8 cellular contexts compared by ENCODE assay signal in genomic region chr6:31821301-31822037, GRCh38. TPM values are rescaled to one million over a fixed set of nuclear protein-coding genes. Genes with fewer than 3 reads are reported as not detected.
DNase-seq lines count a peak whose midpoint lies in the region; ATAC-seq, FAIRE-seq and TF ChIP-seq lines count a peak whose summit lies in the region.

No MANE protein-coding gene starts in this region.

- H3K9me2 ChIP-seq in Karpas-422 (replicated peaks; ENCODE audit: insufficient read depth, low read length): no peaks in the 10 kb centered on the region

- TF ChIP-seq RAD21 in A549 (conservative IDR thresholded peaks at IDR 0.05 in 1 of 2, IDR thresholded peaks at IDR 0.05 in 1 of 2): no peak

- H3K9me3 ChIP-seq in A549: no peaks in the 10 kb centered on the region
- H3K9me3 ChIP-seq in Karpas-422 (ENCODE audit: low read length): no peaks in the 10 kb centered on the region
- H3K9me3 ChIP-seq in WERI-Rb-1 (ENCODE audit: severe bottlenecking): peaks cover 10% of the 10 kb centered on the region

- CTCF ChIA-PET in A549 (lab: Yijun Ruan, JAX): interaction anchor here (0.6 to 1.6 kb wide), 6 partner anchors 9 to 283 kb away, joined by 3 to 5 read pairs (median 4); partner anchors contain the start of genes LSM2 and VARS1

- FAIRE-seq in A549 (lab: Jason Lieb, UNC): no peak

- H3K36me3 ChIP-seq in Karpas-422 (ENCODE audit: insufficient read depth, low read length): no peaks in the 10 kb centered on the region
- H3K36me3 ChIP-seq in WERI-Rb-1: no peaks in the 10 kb centered on the region

- TF ChIP-seq CTCF in A549 (IDR thresholded peaks at IDR 0.05): no peak
- no peak for TF ChIP-seq CTCF in WERI-Rb-1 (IDR thresholded peaks at IDR 0.05; ENCODE audit: low read depth, low read length)

- peaks cover 3% of the 10 kb centered on the region; the same call in 1 of the 2 replicates for H3K79me2 ChIP-seq in Karpas-422 (ENCODE audit: low read length)

- H2AFZ ChIP-seq in Karpas-422 (ENCODE audit: low read length): peak overlapping the region; percentile 82

- POLR2A ChIA-PET in A549 (lab: Yijun Ruan, JAX): interaction anchor here (0.7 to 1.0 kb wide), 3 partner anchors 13 to 26 kb away, joined by 3 to 7 read pairs (median 4); partner anchors contain the start of gene VARS1

- H3K4me3 ChIP-seq in A549 (peak overlapping the region; percentile 39), Karpas-422 (ENCODE audit: low read length) (peak overlapping the region; percentile 89), WERI-Rb-1 (ENCODE audit: low read depth, low read length) (peak overlapping the region; percentile 26; the same call in 1 of the 2 replicates)

- 4% methylated on average over 31 of the region's 39 CpGs for WGBS in A549 (ENCODE audit: missing lambda C conversion rate)

- H3K27me3 ChIP-seq in Karpas-422 (ENCODE audit: low read length) (no peaks in the 10 kb centered on the region), WERI-Rb-1 (ENCODE audit: insufficient read depth, low read depth, severe bottlenecking) (no peaks in the 10 kb centered on the region)

- no peak for TF ChIP-seq EP300 in A549 (IDR thresholded peaks at IDR 0.05)

- H3K9ac ChIP-seq in Karpas-422 (ENCODE audit: low read length): peak overlapping the region; percentile 85

- no peaks in the 10 kb centered on the region for H4K20me1 ChIP-seq in Karpas-422 (ENCODE audit: insufficient read depth, low read depth, low read length)

- DNase-seq in A549 (ENCODE audit: low read depth in 1 of 2, low spot score in 1 of 2): peak; percentile 30 to 71
- DNase-seq in Karpas-422: peak; percentile 82
- DNase-seq in WERI-Rb-1: no peak
- DNase-seq in cerebellum (ENCODE audit: low spot score): peak; percentile 31
- DNase-seq in left kidney (ENCODE audit: low read depth, low spot score): peak; percentile 89
- peak; percentile 69 for DNase-seq in stimulated activated CD4-positive, alpha-beta T cell treated with anti-CD3 and anti-CD28 coated beads, Interleukin-1b, Interleukin-23, amount 100 ng/mL, for 48 hours

- no peak for TF ChIP-seq POLR2A in A549 (IDR thresholded peaks at IDR 0.05; ENCODE audit: low read length)

- H3K4me2 ChIP-seq in A549: peak overlapping the region; percentile 94
- H3K4me2 ChIP-seq in Karpas-422 (ENCODE audit: low read depth, low read length, poor library complexity, severe bottlenecking): peak overlapping the region; percentile 100

- peaks cover 56% of the 10 kb centered on the region for H3K4me1 ChIP-seq in A549
- peaks cover 28% of the 10 kb centered on the region for H3K4me1 ChIP-seq in Karpas-422 (ENCODE audit: low read length)

- ATAC-seq in A549 (peak; percentile 48 to 63; a peak in 5 of 6 replicates), GM18861 (IDR thresholded peaks at IDR 0.05; ENCODE audit: unreplicated experiment) (peak; percentile 36), GM21576 (IDR thresholded peaks at IDR 0.05; ENCODE audit: unreplicated experiment) (no peak)

- H3K27ac ChIP-seq in A549 (peak overlapping the region; percentile 87 to 97), Karpas-422 (ENCODE audit: low read length) (peak overlapping the region; percentile 69; the same call in 1 of the 2 replicates), WERI-Rb-1 (peak overlapping the region; percentile 35)

TF ChIP-seq in A549, 52 proteins besides CTCF, POLR2A, EP300 and RAD21:
- no peak for TF ChIP-seq RARB (CRISPR knock-in tag; IDR thresholded peaks at IDR 0.05)
- TF ChIP-seq CEBPB (IDR thresholded peaks at IDR 0.05): peak; percentile 9 to 39; a peak in 1 of 4 replicates
- 0 out of 5 replicates have a peak, but pooled peaks of 1 of the 2 experiments have one; percentile 9 for TF ChIP-seq JUN (IDR thresholded peaks at IDR 0.05)

RNA-seq across cellular contexts. Expression of gene HSPA1B, which starts 6.1 kb away (rescaled TPM):
- 52.7 and 70.6 TPM in 2 replicates for polyA plus RNA-seq in A549 (2011; rRNA removed)
- polyA plus RNA-seq in A549 (2012; cell fraction: cytosol; rRNA removed): 142 and 160 TPM in 2 replicates
- 253 and 414 TPM in 2 replicates for polyA plus RNA-seq in A549 (2012; cell fraction: nucleus; rRNA removed)
- polyA plus RNA-seq in A549 (2017; fragmentation: RNase III; extraction: RNeasy Plus Mini Kit Qiagen cat#74134 plus additional on column Dnase treatment): 56.7 to 125 TPM (median 98.6 TPM) in 3 replicates
- 59.4 and 75.7 TPM in 2 replicates for polyA minus RNA-seq in A549 (2011; rRNA and poly(A)+ RNA removed)
- total RNA-seq in Karpas-422 (2014; rRNA removed; shearing (Covaris generic); ENCODE audit: low replicate concordance): 78.6 and 143 TPM in 2 replicates
- total RNA-seq in cerebellum: 97.4 TPM

RNA-seq across cellular contexts. Expression of gene HSPA1A, which starts 6.1 kb away (rescaled TPM):
- polyA plus RNA-seq in A549 (2011; rRNA removed): 88.2 and 122 TPM in 2 replicates
- 373 and 433 TPM in 2 replicates for polyA plus RNA-seq in A549 (2012; cell fraction: cytosol; rRNA removed)
- 595 and 923 TPM in 2 replicates for polyA plus RNA-seq in A549 (2012; cell fraction: nucleus; rRNA removed)
- 129 to 204 TPM (median 194 TPM) in 3 replicates for polyA plus RNA-seq in A549 (2017; fragmentation: RNase III; extraction: RNeasy Plus Mini Kit Qiagen cat#74134 plus additional on column Dnase treatment)
- polyA minus RNA-seq in A549 (2011; rRNA and poly(A)+ RNA removed): 70.9 and 89.7 TPM in 2 replicates
- total RNA-seq in Karpas-422 (2014; rRNA removed; shearing (Covaris generic); ENCODE audit: low replicate concordance): 0.32 TPM in 1 of 2 replicates, not detected in the other
- 71.1 TPM for total RNA-seq in cerebellum

RNA-seq across cellular contexts. Expression of gene HSPA1L, which starts 6.4 kb away (rescaled TPM):
- polyA plus RNA-seq in A549 (2011; rRNA removed) (1.2 and 1.6 TPM in 2 replicates), A549 (2017; fragmentation: RNase III; extraction: RNeasy Plus Mini Kit Qiagen cat#74134 plus additional on column Dnase treatment) (1.2 to 1.7 TPM (median 1.4 TPM) in 3 replicates)
- polyA plus RNA-seq in A549 (2012; cell fraction: cytosol; rRNA removed): 0.67 and 0.70 TPM in 2 replicates
- polyA plus RNA-seq in A549 (2012; cell fraction: nucleus; rRNA removed): 0.50 and 0.70 TPM in 2 replicates
- 1.4 and 1.6 TPM in 2 replicates for polyA minus RNA-seq in A549 (2011; rRNA and poly(A)+ RNA removed)
- total RNA-seq in Karpas-422 (2014; rRNA removed; shearing (Covaris generic); ENCODE audit: low replicate concordance): 0.72 TPM in 1 of 2 replicates, not detected in the other
- total RNA-seq in cerebellum: 4.2 TPM

RNA-seq across cellular contexts. Expression of gene LSM2, which starts 14.7 kb away (rescaled TPM):
- polyA plus RNA-seq in A549 (2011; rRNA removed) (54.7 and 73.8 TPM in 2 replicates), A549 (2017; fragmentation: RNase III; extraction: RNeasy Plus Mini Kit Qiagen cat#74134 plus additional on column Dnase treatment) (58.9 to 65.3 TPM (median 59.6 TPM) in 3 replicates)
- polyA plus RNA-seq in A549 (2012; cell fraction: cytosol; rRNA removed): 93.2 and 93.8 TPM in 2 replicates
- polyA plus RNA-seq in A549 (2012; cell fraction: nucleus; rRNA removed): 45.7 and 47.3 TPM in 2 replicates
- 49.2 and 60.8 TPM in 2 replicates for polyA minus RNA-seq in A549 (2011; rRNA and poly(A)+ RNA removed)
- 44.9 and 57.4 TPM in 2 replicates for total RNA-seq in Karpas-422 (2014; rRNA removed; shearing (Covaris generic); ENCODE audit: low replicate concordance)
- 17.7 TPM for total RNA-seq in cerebellum

RNA-seq across cellular contexts. Expression of gene VARS1, which starts 25.9 kb away (rescaled TPM):
- 17.7 and 24.7 TPM in 2 replicates for polyA plus RNA-seq in A549 (2011; rRNA removed)
- 30.2 and 37.0 TPM in 2 replicates for polyA plus RNA-seq in A549 (2012; cell fraction: cytosol; rRNA removed)
- polyA plus RNA-seq in A549 (2012; cell fraction: nucleus; rRNA removed): 141 and 146 TPM in 2 replicates
- 57.2 to 58.4 TPM (median 58.3 TPM) in 3 replicates for polyA plus RNA-seq in A549 (2017; fragmentation: RNase III; extraction: RNeasy Plus Mini Kit Qiagen cat#74134 plus additional on column Dnase treatment)
- 74.6 and 88.9 TPM in 2 replicates for polyA minus RNA-seq in A549 (2011; rRNA and poly(A)+ RNA removed)
- 38.0 and 43.0 TPM in 2 replicates for total RNA-seq in Karpas-422 (2014; rRNA removed; shearing (Covaris generic); ENCODE audit: low replicate concordance)
- 23.0 TPM for total RNA-seq in cerebellum

Comparison
In these comparisons a context has a peak if more than half of its experiments do, and no peak if none do; other contexts are left out.
1. H3K27ac ChIP-seq: peak in every context shown above with its lines; median percentile 92 in A549; 69 in Karpas-422; 35 in WERI-Rb-1.
2. H3K4me3 ChIP-seq: peak in every context shown above with its lines; median percentile 89 in Karpas-422; 39 in A549; 26 in WERI-Rb-1.
3. RNA of gene HSPA1A, which starts 6.1 kb away (total RNA-seq): 71.1 TPM in cerebellum (single experiment); 0.32 TPM in Karpas-422; every median in the first group is over 10 times any median in the second.